Comparison of ENCODE assay signal across 8 cellular contexts in the genomic region with DNA sequence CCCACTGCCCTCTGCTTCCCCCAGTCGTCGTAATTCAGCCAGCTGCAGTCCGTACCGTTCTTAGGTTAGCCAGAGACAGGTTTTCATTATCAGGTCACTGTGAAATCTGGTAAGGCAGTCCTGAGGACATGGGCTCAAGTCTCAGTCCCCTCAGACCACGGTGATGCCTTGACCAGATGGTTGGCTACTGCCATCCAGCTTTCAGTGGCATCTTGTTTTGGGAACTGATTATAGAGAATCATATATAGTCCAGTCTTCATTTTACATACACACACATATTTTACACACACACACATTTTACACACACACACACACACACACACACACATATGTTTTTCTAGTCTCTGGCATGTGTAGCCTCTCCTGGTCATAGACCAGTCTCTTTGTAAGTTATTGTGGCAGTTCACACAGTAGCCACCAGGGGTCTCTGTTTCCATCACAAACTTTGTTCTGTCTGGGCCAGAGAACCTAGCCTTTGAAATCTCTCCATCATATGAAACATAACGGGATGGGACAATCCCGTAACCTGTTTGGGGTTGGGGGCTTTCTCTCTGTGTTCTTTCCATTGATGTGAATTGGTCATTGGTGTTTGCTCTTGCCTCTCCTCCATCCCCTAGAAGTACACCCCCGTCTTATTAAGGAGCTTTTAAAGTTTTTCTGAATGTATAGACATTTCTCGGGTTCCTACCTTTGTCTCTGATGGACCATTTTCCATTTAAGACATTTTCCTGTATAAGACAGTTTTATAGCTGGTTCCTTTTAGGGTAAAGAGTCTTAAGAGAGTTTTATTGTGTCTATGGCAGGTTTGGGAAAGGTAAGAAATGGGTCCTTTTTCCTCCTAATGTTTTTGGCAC. TPM values are rescaled to one million over a fixed set of nuclear protein-coding genes. Genes with fewer than 3 reads are reported as not detected.
DNase-seq lines count a peak whose midpoint lies in the region; ATAC-seq, FAIRE-seq and TF ChIP-seq lines count a peak whose summit lies in the region.

No MANE protein-coding gene starts in this region.

- no peaks in the 10 kb centered on the region for H3K9me3 Mint-ChIP-seq in Caco-2 (ENCODE audit: unreplicated experiment)

- peaks cover 4% of the 10 kb centered on the region for H3K4me1 Mint-ChIP-seq in Caco-2 (ENCODE audit: low read depth, unreplicated experiment)

- H3K36me3 ChIP-seq in Caco-2 (ENCODE audit: control insufficient read depth, insufficient read depth, low read length) (no peaks in the 10 kb centered on the region), WERI-Rb-1 (peaks cover 24% of the 10 kb centered on the region), keratinocyte (ENCODE audit: control insufficient read depth in 2 of 2, extremely low read depth in 1 of 2, insufficient read depth in 2 of 2, low read length in 2 of 2) (peaks cover 9 to 13% of the 10 kb centered on the region in 2 experiments)

- H3K27ac Mint-ChIP-seq in Caco-2 (ENCODE audit: unreplicated experiment), result no peak overlapping the region

- ATAC-seq in GM21381 (IDR thresholded peaks at IDR 0.05; ENCODE audit: unreplicated experiment), result no peak

- H3K27me3 Mint-ChIP-seq in Caco-2 (ENCODE audit: insufficient read depth, unreplicated experiment), result no peaks in the 10 kb centered on the region

- in situ Hi-C loops in T47D (cut with HindIII; ENCODE audit: low pct_unique_long_range_greater_than_20kb, low sequenced_read_pairs), result no loop called here

- no peak overlapping the region for H3K4me2 ChIP-seq in keratinocyte (ENCODE audit: control insufficient read depth, extremely low read depth, insufficient read depth, low read depth, low read length)

- no peaks in the 10 kb centered on the region for H3K79me2 ChIP-seq in keratinocyte (ENCODE audit: control insufficient read depth, insufficient read depth, low read length)

- no peaks in the 10 kb centered on the region for H3K36me3 Mint-ChIP-seq in Caco-2 (ENCODE audit: insufficient read depth, unreplicated experiment)

- H2AFZ ChIP-seq in keratinocyte (ENCODE audit: control insufficient read depth, low read length), result no peak overlapping the region

- CTCF ChIA-PET in Caco-2 (lab: Charles Lee), result interaction anchor here (1.2 to 2.1 kb wide), 2 partner anchors 9 to 16 kb away, joined by 4 to 7 read pairs; partner anchors contain the start of gene IKBKE

- H3K4me3 ChIP-seq in Caco-2 (ENCODE audit: low read depth, low read length) (no peak overlapping the region), WERI-Rb-1 (ENCODE audit: low read depth, low read length) (no peak overlapping the region), keratinocyte (ENCODE audit: control insufficient read depth in 2 of 3, extremely low read depth in 1 of 3, insufficient read depth in 2 of 3, low read depth in 1 of 3, low read length in 3 of 3) (no peak overlapping the region)

- H3K27me3 ChIP-seq in Caco-2 (replicated peaks; ENCODE audit: control insufficient read depth, insufficient read depth, low read length), result no peaks in the 10 kb centered on the region
- H3K27me3 ChIP-seq in WERI-Rb-1 (ENCODE audit: insufficient read depth, low read depth, severe bottlenecking), result no peaks in the 10 kb centered on the region
- H3K27me3 ChIP-seq in keratinocyte (ENCODE audit: control insufficient read depth, extremely low read depth, insufficient read depth, low read length), result no peaks in the 10 kb centered on the region

- no peak overlapping the region for H3K27ac ChIP-seq in WERI-Rb-1
- H3K27ac ChIP-seq in keratinocyte (ENCODE audit: control insufficient read depth, insufficient read depth, low read length), result no peak overlapping the region

- no peak overlapping the region for H3K4me3 Mint-ChIP-seq in Caco-2 (ENCODE audit: unreplicated experiment)

- peak; percentile 49 for FAIRE-seq in keratinocyte (lab: Jason Lieb, UNC)

- DNase-seq in Caco-2 (peak; percentile 56 to 75), H4 (ENCODE audit: low spot score) (peak; percentile 37), NCI-H2171 (lab: John Stamatoyannopoulos, UW) (peak; percentile 23), WERI-Rb-1 (peak; percentile 86), T47D (ENCODE audit: low read depth in 1 of 2, low spot score in 1 of 2) (peak; percentile 83), keratinocyte (ENCODE audit: low read depth, low spot score) (no peak)
- peak; percentile 62 for DNase-seq in stimulated activated CD4-positive, alpha-beta T cell treated with anti-CD3 and anti-CD28 coated beads, Interleukin-4, amount 100 ng/mL, for 1 hour

- BruUV-seq in Caco-2 (replicated peaks; lab: Mats Ljungman, UMichigan), result no TSS peak

- POLR2A ChIA-PET in Caco-2 (lab: Charles Lee), result no interaction called here

- TF ChIP-seq CTCF in Caco-2 (IDR thresholded peaks at IDR 0.05; ENCODE audit: insufficient read depth in 1 of 2, low read depth in 1 of 2, low read length in 1 of 2, severe bottlenecking in 1 of 2, unreplicated experiment in 1 of 2) (peak; percentile 74 to 79), WERI-Rb-1 (IDR thresholded peaks at IDR 0.05; ENCODE audit: low read depth, low read length) (peak; percentile 85), keratinocyte (optimal IDR thresholded peaks at IDR 0.05 in 1 of 3, IDR thresholded peaks at IDR 0.05 in 1 of 3, conservative IDR thresholded peaks at IDR 0.05 in 1 of 3; ENCODE audit: extremely low read depth in 1 of 3, insufficient read depth in 2 of 3, low read length in 3 of 3) (peak; percentile 61 to 89 (median 72))

- no peaks in the 10 kb centered on the region for H3K4me1 ChIP-seq in Caco-2
- peaks cover 32% of the 10 kb centered on the region for H3K4me1 ChIP-seq in keratinocyte (ENCODE audit: control insufficient read depth, extremely low read depth, insufficient read depth, low read length)

- H4K20me1 ChIP-seq in keratinocyte (ENCODE audit: control insufficient read depth, extremely low read depth, insufficient read depth, low read length), result no peaks in the 10 kb centered on the region

- dilution Hi-C loops in keratinocyte (cut with MboI; ENCODE audit: extremely low pct_ligation_motif_present, low sequenced_read_pairs), result no loop called here

- no peaks in the 10 kb centered on the region for H3K9me3 ChIP-seq in Caco-2
- H3K9me3 ChIP-seq in WERI-Rb-1 (ENCODE audit: severe bottlenecking), result no peaks in the 10 kb centered on the region
- no peaks in the 10 kb centered on the region for H3K9me3 ChIP-seq in keratinocyte (ENCODE audit: control insufficient read depth, low read depth, low read length)

- H3K9me1 ChIP-seq in keratinocyte (ENCODE audit: control insufficient read depth, extremely low read depth, insufficient read depth, low read length), result no peaks in the 10 kb centered on the region

- no peak overlapping the region for H3K9ac ChIP-seq in keratinocyte (ENCODE audit: control insufficient read depth, extremely low read depth, insufficient read depth, low read length)

- intact Hi-C loops in Caco-2 (cut with micrococcal nuclease; ENCODE audit: unreplicated experiment), result loop anchor here (1.0 kb wide), 1 partner anchor 8 kb away; the partner anchor contains the start of gene IKBKE

RNA-seq across cellular contexts. Expression of gene IKBKE, which starts 8.4 kb away (rescaled TPM):
- total RNA-seq in Caco-2 (2022), result 9.0 and 12.7 TPM in 2 replicates
- total RNA-seq in H4 (2014; rRNA removed; shearing (Covaris generic)), result 5.9 and 12.1 TPM in 2 replicates
- polyA plus RNA-seq in keratinocyte, result 8.2 to 10.5 TPM (median 8.9 TPM) in 3 replicates
- 2.0 TPM for polyA plus RNA-seq in keratinocyte (2011; ENCODE audit: low read depth)
- 6.3 and 9.3 TPM in 2 replicates for polyA plus RNA-seq in keratinocyte (2011; cell fraction: cytosol; rRNA removed)
- polyA plus RNA-seq in keratinocyte (2011; cell fraction: nucleus; rRNA removed), result 12.2 and 13.0 TPM in 2 replicates
- 3.1 and 11.8 TPM in 2 replicates for polyA plus RNA-seq in keratinocyte (2012; ENCODE audit: low replicate concordance)
- polyA minus RNA-seq in keratinocyte, result 14.6 to 17.9 TPM (median 14.9 TPM) in 3 replicates
- polyA minus RNA-seq in keratinocyte (2011; cell fraction: cytosol; rRNA and poly(A)+ RNA removed), result 9.4 TPM
- polyA minus RNA-seq in keratinocyte (2011; cell fraction: nucleus; rRNA and poly(A)+ RNA removed), result 7.8 and 9.0 TPM in 2 replicates

RNA-seq across cellular contexts. Expression of gene RASSF5, which starts 45.5 kb away (rescaled TPM):
- 0.86 and 1.3 TPM in 2 replicates for total RNA-seq in Caco-2 (2022)
- total RNA-seq in H4 (2014; rRNA removed; shearing (Covaris generic)), result 2.6 and 3.8 TPM in 2 replicates
- polyA plus RNA-seq in keratinocyte, result 2.1 to 2.5 TPM (median 2.4 TPM) in 3 replicates
- 16.8 TPM for polyA plus RNA-seq in keratinocyte (2011; ENCODE audit: low read depth)
- 2.6 and 3.1 TPM in 2 replicates for polyA plus RNA-seq in keratinocyte (2011; cell fraction: cytosol; rRNA removed)
- 5.8 and 5.9 TPM in 2 replicates for polyA plus RNA-seq in keratinocyte (2011; cell fraction: nucleus; rRNA removed)
- polyA plus RNA-seq in keratinocyte (2012; ENCODE audit: low replicate concordance), result 2.0 and 28.9 TPM in 2 replicates
- 3.2 to 6.7 TPM (median 3.9 TPM) in 3 replicates for polyA minus RNA-seq in keratinocyte
- 4.4 TPM for polyA minus RNA-seq in keratinocyte (2011; cell fraction: cytosol; rRNA and poly(A)+ RNA removed)
- 3.1 and 6.7 TPM in 2 replicates for polyA minus RNA-seq in keratinocyte (2011; cell fraction: nucleus; rRNA and poly(A)+ RNA removed)
